Comparison of ENCODE assay signal across 20 cellular contexts in genomic region chr10:77768046-77768445, GRCh38.
A peak's percentile ranks its signal among the peaks of the same experiment; 100 is the strongest.
DNase-seq lines count a peak whose midpoint lies in the region; ATAC-seq, FAIRE-seq and TF ChIP-seq lines count a peak whose summit lies in the region.
"Had no signal": no experiment of that assay in that cellular context is flagged by ENCODE, and none has a peak within 500 bp of the region (broad histone marks: within the 10 kb centered on the region; RNA-seq: fewer than 3 reads in every experiment).

No MANE protein-coding gene starts in this region.

- no peak overlapping the region for H3K27ac Mint-ChIP-seq in neural progenitor cell
- H3K27ac Mint-ChIP-seq: CD4-positive, CD25-positive, alpha-beta regulatory T cell; GM23338 had no signal

- H3K4me3 ChIP-seq in WERI-Rb-1 (ENCODE audit: low read depth, low read length) = no peak overlapping the region
- H3K4me3 ChIP-seq in neural progenitor cell = no peak overlapping the region
- no peak overlapping the region for H3K4me3 ChIP-seq in HepG2 (replicated peaks in 1 of 3; ENCODE audit: insufficient read depth in 1 of 3, low read depth in 2 of 3, low read length in 3 of 3)
- H3K4me3 ChIP-seq: GM23338 had no signal

- H3K27me3 ChIP-seq in WERI-Rb-1 (ENCODE audit: insufficient read depth, low read depth, severe bottlenecking) (no peaks in the 10 kb centered on the region), neural progenitor cell (no peaks in the 10 kb centered on the region), HepG2 (ENCODE audit: control insufficient read depth in 1 of 2, insufficient read depth in 2 of 2, low read length in 2 of 2) (no peaks in the 10 kb centered on the region)
- H3K27me3 ChIP-seq: BE2C had no signal

- H3K27ac ChIP-seq in WERI-Rb-1 (peak overlapping the region; percentile 57), neural progenitor cell (no peak overlapping the region), HepG2 (ENCODE audit: extremely low read length, insufficient read depth, low read length) (no peak overlapping the region)

- POLR2A ChIA-PET in HepG2 (lab: Yijun Ruan, JAX) = no interaction called here

- H3K4me2 ChIP-seq in neural progenitor cell (no peak overlapping the region), HepG2 (ENCODE audit: low read depth, low read length) (no peak overlapping the region)
- H3K4me2 ChIP-seq: GM23338 had no signal

- 68% methylated on average over 1 of the region's 1 CpG for whole genome bisulfite sequencing in HepG2 (ENCODE audit: low lambda C conversion rate)

- no peaks in the 10 kb centered on the region for H4K20me1 ChIP-seq in neural progenitor cell (ENCODE audit: low read depth)
- no peaks in the 10 kb centered on the region for H4K20me1 ChIP-seq in HepG2 (ENCODE audit: insufficient read depth, low read length)

- H3K79me2 ChIP-seq in neural progenitor cell (ENCODE audit: low read depth) (no peaks in the 10 kb centered on the region), HepG2 (ENCODE audit: insufficient read depth, low read length) (no peaks in the 10 kb centered on the region)

- no peak for ATAC-seq in HepG2
- ATAC-seq: GM23338 had no signal

- peaks cover 8% of the 10 kb centered on the region for H3K4me1 Mint-ChIP-seq in neural progenitor cell

- H3K9ac ChIP-seq in neural progenitor cell = no peak overlapping the region
- no peak overlapping the region for H3K9ac ChIP-seq in HepG2 (ENCODE audit: insufficient read depth, low read depth, low read length)

- H3K9me3 Mint-ChIP-seq in neural progenitor cell = no peaks in the 10 kb centered on the region
- H3K9me3 Mint-ChIP-seq: GM23338 had no signal

- TF ChIP-seq RAD21 in HepG2 (CRISPR knock-in tag; IDR thresholded peaks at IDR 0.05) = no peak

- H3K4me1 ChIP-seq in neural progenitor cell = peaks cover 22% of the 10 kb centered on the region
- H3K4me1 ChIP-seq in HepG2 (ENCODE audit: insufficient read depth, low read length) = peaks cover 6% of the 10 kb centered on the region; the same call in 1 of the 2 replicates
- H3K4me1 ChIP-seq: BE2C, Caco-2 had no signal

- FAIRE-seq in D721Med (lab: Jason Lieb, UNC) (peak; percentile 56), HepG2 (lab: Jason Lieb, UNC) (no peak)
- FAIRE-seq: A204.1, G401.6, GM12891, H54 had no signal

- CTCF ChIA-PET in HepG2 (lab: Yijun Ruan, JAX; ENCODE audit: low intra/inter-chr PET ratio, low total read pairs) = no interaction called here

- intact Hi-C loops in HepG2 (cut with micrococcal nuclease; ENCODE audit: unreplicated experiment) = no loop called here

- H3K4me3 Mint-ChIP-seq in neural progenitor cell = no peak overlapping the region
- H3K4me3 Mint-ChIP-seq: CD4-positive, CD25-positive, alpha-beta regulatory T cell; GM23338 had no signal

- TF ChIP-seq CTCF in D721Med (IDR thresholded peaks at IDR 0.05; ENCODE audit: insufficient read depth, missing control alignments) = no peak
- no peak for TF ChIP-seq CTCF in WERI-Rb-1 (IDR thresholded peaks at IDR 0.05; ENCODE audit: low read depth, low read length)
- TF ChIP-seq CTCF in neural progenitor cell (IDR thresholded peaks at IDR 0.05) = no peak
- no peak for TF ChIP-seq CTCF in HepG2 (CRISPR knock-in tag; IDR thresholded peaks at IDR 0.05)

- H3F3A ChIP-seq in neural progenitor cell (ENCODE audit: low read depth) = no peaks in the 10 kb centered on the region

- H2AFZ ChIP-seq in neural progenitor cell (replicated peaks) = no peak overlapping the region
- H2AFZ ChIP-seq in HepG2 (ENCODE audit: low read length) = no peak overlapping the region
- H2AFZ ChIP-seq: GM23338 had no signal

- H3K36me3 ChIP-seq in WERI-Rb-1 (no peaks in the 10 kb centered on the region), neural progenitor cell (no peaks in the 10 kb centered on the region), HepG2 (replicated peaks in 1 of 2; ENCODE audit: control insufficient read depth in 1 of 2, insufficient read depth in 2 of 2, low read length in 2 of 2) (no peaks in the 10 kb centered on the region)
- H3K36me3 ChIP-seq: BE2C had no signal

- in situ Hi-C loops in HepG2 (cut with HindIII; ENCODE audit: extremely low pct_ligation_motif_present, low pct_unique_long_range_greater_than_20kb) = no loop called here

- TF ChIP-seq EP300 in HepG2 (IDR thresholded peaks at IDR 0.05; ENCODE audit: low read depth in 2 of 2, low read length in 2 of 2) (no peak), HepG2 (CRISPR knock-in tag; IDR thresholded peaks at IDR 0.05; ENCODE audit: borderline replicate concordance) (no peak)

- H3K27me3 Mint-ChIP-seq in neural progenitor cell (ENCODE audit: insufficient read depth, low read depth) = peaks cover 3% of the 10 kb centered on the region

- peaks cover 3% of the 10 kb centered on the region for H3K36me3 Mint-ChIP-seq in neural progenitor cell
- H3K36me3 Mint-ChIP-seq: CD4-positive, CD25-positive, alpha-beta regulatory T cell had no signal

- TF ChIP-seq POLR2A in HepG2 (IDR thresholded peaks at IDR 0.05; ENCODE audit: insufficient read depth in 1 of 2, low read depth in 2 of 2, low read length in 2 of 2) = no peak

- BruUV-seq in HepG2 (replicated peaks; lab: Mats Ljungman, UMichigan) = no TSS peak

- H3K9me3 ChIP-seq in WERI-Rb-1 (ENCODE audit: severe bottlenecking) = no peaks in the 10 kb centered on the region
- H3K9me3 ChIP-seq in neural progenitor cell (ENCODE audit: low read depth) = no peaks in the 10 kb centered on the region
- no peaks in the 10 kb centered on the region for H3K9me3 ChIP-seq in HepG2 (ENCODE audit: low read length)
- H3K9me3 ChIP-seq: BE2C, Caco-2 had no signal

- DNase-seq in D721Med (ENCODE audit: insufficient read length, low spot score) = no peak
- peak; percentile 33 for DNase-seq in EH (ENCODE audit: low read depth)
- DNase-seq in WERI-Rb-1 = peak; percentile 91
- DNase-seq in neural progenitor cell (ENCODE audit: low spot score) = peak; percentile 21
- DNase-seq in epidermal melanocyte (ENCODE audit: insufficient read length, low spot score) = no peak
- DNase-seq in NCI-H526 treated with DMSO at 0.1 percent for 48 hours (lab: John Stamatoyannopoulos, UW) = no peak
- no peak for DNase-seq in HepG2 (ENCODE audit: low spot score)
- DNase-seq: ACHN; BE2C; C1 segment of cervical spinal cord; Caco-2; CD4-positive, CD25-positive, alpha-beta regulatory T cell; DMS53; DND-41; HCEC 1CT had no signal

TF ChIP-seq in HepG2, 621 proteins besides CTCF, POLR2A, EP300 and RAD21:
- TF ChIP-seq, protein P1, sequence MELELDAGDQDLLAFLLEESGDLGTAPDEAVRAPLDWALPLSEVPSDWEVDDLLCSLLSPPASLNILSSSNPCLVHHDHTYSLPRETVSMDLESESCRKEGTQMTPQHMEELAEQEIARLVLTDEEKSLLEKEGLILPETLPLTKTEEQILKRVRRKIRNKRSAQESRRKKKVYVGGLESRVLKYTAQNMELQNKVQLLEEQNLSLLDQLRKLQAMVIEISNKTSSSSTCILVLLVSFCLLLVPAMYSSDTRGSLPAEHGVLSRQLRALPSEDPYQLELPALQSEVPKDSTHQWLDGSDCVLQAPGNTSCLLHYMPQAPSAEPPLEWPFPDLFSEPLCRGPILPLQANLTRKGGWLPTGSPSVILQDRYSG (CRISPR knock-in tag; IDR thresholded peaks at IDR 0.05) = no peak
- TF ChIP-seq, protein P2, sequence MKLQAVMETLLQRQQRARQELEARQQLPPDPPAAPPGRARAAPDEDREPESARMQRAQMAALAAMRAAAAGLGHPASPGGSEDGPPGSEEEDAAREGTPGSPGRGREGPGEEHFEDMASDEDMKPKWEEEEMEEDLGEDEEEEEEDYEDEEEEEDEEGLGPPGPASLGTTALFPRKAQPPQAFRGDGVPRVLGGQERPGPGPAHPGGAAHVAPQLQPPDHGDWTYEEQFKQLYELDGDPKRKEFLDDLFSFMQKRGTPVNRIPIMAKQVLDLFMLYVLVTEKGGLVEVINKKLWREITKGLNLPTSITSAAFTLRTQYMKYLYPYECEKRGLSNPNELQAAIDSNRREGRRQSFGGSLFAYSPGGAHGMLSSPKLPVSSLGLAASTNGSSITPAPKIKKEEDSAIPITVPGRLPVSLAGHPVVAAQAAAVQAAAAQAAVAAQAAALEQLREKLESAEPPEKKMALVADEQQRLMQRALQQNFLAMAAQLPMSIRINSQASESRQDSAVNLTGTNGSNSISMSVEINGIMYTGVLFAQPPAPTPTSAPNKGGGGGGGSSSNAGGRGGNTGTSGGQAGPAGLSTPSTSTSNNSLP (IDR thresholded peaks at IDR 0.05; ENCODE audit: low read depth, low read length) = no peak
- TF ChIP-seq ZNF792 (CRISPR knock-in tag; IDR thresholded peaks at IDR 0.05) (no peak), ZNF703 (CRISPR knock-in tag; IDR thresholded peaks at IDR 0.05; ENCODE audit: borderline replicate concordance) (no peak), CREB1 (IDR thresholded peaks at IDR 0.05) (no peak), CREB1 (CRISPR knock-in tag; IDR thresholded peaks at IDR 0.05) (no peak), NONO (IDR thresholded peaks at IDR 0.05) (no peak), NONO (CRISPR knock-in tag; conservative IDR thresholded peaks at IDR 0.05) (no peak), CBFB (CRISPR knock-in tag; IDR thresholded peaks at IDR 0.05) (no peak), ZNF780A (CRISPR knock-in tag; IDR thresholded peaks at IDR 0.05) (no peak), PHF20 (CRISPR knock-in tag; IDR thresholded peaks at IDR 0.05) (no peak), IRF2 (CRISPR knock-in tag; IDR thresholded peaks at IDR 0.05) (no peak), MIXL1 (CRISPR knock-in tag; IDR thresholded peaks at IDR 0.05) (no peak), ZNF674 (CRISPR knock-in tag; IDR thresholded peaks at IDR 0.05; ENCODE audit: low read depth) (no peak), ZNF121 (CRISPR knock-in tag; IDR thresholded peaks at IDR 0.05) (no peak)
- TF ChIP-seq, protein P3, sequence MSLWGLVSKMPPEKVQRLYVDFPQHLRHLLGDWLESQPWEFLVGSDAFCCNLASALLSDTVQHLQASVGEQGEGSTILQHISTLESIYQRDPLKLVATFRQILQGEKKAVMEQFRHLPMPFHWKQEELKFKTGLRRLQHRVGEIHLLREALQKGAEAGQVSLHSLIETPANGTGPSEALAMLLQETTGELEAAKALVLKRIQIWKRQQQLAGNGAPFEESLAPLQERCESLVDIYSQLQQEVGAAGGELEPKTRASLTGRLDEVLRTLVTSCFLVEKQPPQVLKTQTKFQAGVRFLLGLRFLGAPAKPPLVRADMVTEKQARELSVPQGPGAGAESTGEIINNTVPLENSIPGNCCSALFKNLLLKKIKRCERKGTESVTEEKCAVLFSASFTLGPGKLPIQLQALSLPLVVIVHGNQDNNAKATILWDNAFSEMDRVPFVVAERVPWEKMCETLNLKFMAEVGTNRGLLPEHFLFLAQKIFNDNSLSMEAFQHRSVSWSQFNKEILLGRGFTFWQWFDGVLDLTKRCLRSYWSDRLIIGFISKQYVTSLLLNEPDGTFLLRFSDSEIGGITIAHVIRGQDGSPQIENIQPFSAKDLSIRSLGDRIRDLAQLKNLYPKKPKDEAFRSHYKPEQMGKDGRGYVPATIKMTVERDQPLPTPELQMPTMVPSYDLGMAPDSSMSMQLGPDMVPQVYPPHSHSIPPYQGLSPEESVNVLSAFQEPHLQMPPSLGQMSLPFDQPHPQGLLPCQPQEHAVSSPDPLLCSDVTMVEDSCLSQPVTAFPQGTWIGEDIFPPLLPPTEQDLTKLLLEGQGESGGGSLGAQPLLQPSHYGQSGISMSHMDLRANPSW (CRISPR knock-in tag; IDR thresholded peaks at IDR 0.05; ENCODE audit: borderline replicate concordance) = no peak

Comparison
In these comparisons a context has a peak if more than half of its experiments do, and no peak if none do; other contexts are left out.
1. DNase-seq: peak in EH (single experiment), WERI-Rb-1 (single experiment) and neural progenitor cell (single experiment); none in D721Med (single experiment), epidermal melanocyte (single experiment), NCI-H526 treated with DMSO at 0.1 percent for 48 hours (single experiment) and HepG2 (single experiment).